ENCODE assay signal across 8 cellular contexts in the genomic region with DNA sequence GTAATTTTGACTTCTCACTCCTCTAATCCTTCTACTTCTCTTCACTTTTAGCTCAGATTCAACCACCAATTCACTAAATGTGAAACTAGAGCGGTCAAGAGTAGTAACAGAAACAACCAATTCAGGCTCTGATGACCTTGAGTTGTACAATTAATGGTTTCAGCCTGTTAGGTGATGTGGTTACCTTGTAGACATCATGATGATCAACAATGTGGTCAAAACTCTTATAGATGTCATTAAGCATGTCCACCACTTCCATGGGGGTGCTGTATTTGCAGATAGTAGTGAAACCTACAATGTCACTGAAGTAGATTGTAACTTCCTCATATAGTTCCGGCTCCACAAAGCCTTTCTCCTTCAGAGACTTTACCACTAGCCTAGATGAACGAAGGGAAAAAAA.
DNase-seq lines count a peak whose midpoint lies in the region; ATAC-seq and TF ChIP-seq lines count a peak whose summit lies in the region.

No MANE protein-coding gene starts in this region.

- DNase-seq in GM12864 (ENCODE audit: low read depth): peak; percentile 70
- peak; percentile 12 for DNase-seq in NB4 (ENCODE audit: low read depth)
- DNase-seq in hypothalamus (lab: John Stamatoyannopoulos, UW): no peak
- no peak for DNase-seq in SW480 (ENCODE audit: low spot score)
- DNase-seq in NCI-H128 (lab: John Stamatoyannopoulos, UW; ENCODE audit: unreplicated experiment): no peak
- DNase-seq in NCI-H526 treated with DMSO at 0.1 percent for 48 hours (lab: John Stamatoyannopoulos, UW): no peak

- ATAC-seq in GM19455 (IDR thresholded peaks at IDR 0.05; ENCODE audit: unreplicated experiment) (peak; percentile 75), HG03025 (IDR thresholded peaks at IDR 0.05; ENCODE audit: low FRiP score, unreplicated experiment) (peak; percentile 86)

- no peak for TF ChIP-seq POLR2A in NB4 (IDR thresholded peaks at IDR 0.05; ENCODE audit: extremely low read depth, insufficient read length)

- H3K4me3 ChIP-seq in GM12864 (ENCODE audit: low read depth, low read length): no peak overlapping the region
- H3K4me3 ChIP-seq in NB4 (ENCODE audit: low read depth, low read length): no peak overlapping the region

- no peak for TF ChIP-seq CTCF in GM12864 (IDR thresholded peaks at IDR 0.05; ENCODE audit: low read depth, low read length, missing control alignments)
- TF ChIP-seq CTCF in NB4 (IDR thresholded peaks at IDR 0.05; ENCODE audit: low read depth, low read length): no peak

Comparison
In these comparisons a context has a peak if more than half of its experiments do, and no peak if none do; other contexts are left out.
1. DNase-seq: peak in GM12864 (single experiment) and NB4 (single experiment); none in hypothalamus (0 of 51), SW480 (single experiment), NCI-H128 (single experiment) and NCI-H526 treated with DMSO at 0.1 percent for 48 hours (single experiment).